In the genomic region with DNA sequence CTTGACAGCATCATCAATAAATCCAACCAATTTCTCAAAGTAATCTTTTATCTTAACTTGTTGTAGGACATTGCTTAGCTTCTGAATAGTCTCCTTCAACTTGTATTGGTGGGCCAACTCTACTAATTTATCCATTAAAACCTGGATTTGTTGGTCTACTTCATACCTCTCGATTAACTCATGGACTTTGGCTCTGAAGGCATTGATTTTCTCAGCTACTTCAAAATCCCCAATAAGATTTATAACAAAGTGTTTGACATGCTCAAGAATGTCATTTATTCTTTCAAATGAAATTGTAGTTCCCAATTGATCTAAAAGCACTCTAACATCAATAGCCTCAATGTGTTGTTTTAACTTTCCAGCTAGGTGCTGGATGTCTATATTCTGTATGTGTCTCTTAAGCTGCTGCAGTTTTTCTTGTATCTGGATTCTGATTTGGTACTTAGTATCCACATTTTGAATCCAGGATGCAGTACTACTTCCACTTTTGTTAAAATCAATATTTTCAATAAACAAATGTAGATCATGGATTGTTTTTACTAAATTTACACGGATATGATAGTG, we compare ENCODE assay signal across 27 cellular contexts. TPM values are rescaled to one million over a fixed set of nuclear protein-coding genes. Genes with fewer than 3 reads are reported as not detected.
"Had no signal": no experiment of that assay in that cellular context is flagged by ENCODE, and none has a peak within 500 bp of the region (broad histone marks: within the 10 kb centered on the region; RNA-seq: fewer than 3 reads in every experiment).

No MANE protein-coding gene starts in this region.

- H3K36me3 ChIP-seq: stomach, suprapubic skin, thyroid gland, tibial nerve, transverse colon, upper lobe of left lung, upper lobe of right lung, uterus, vagina had no signal

- DNase-seq: stimulated activated CD4-positive, alpha-beta T cell treated with anti-CD3 and anti-CD28 coated beads, Interleukin-2, amount 100 ng/mL, for 48 hours; stimulated activated CD4-positive, alpha-beta T cell treated with anti-CD3 and anti-CD28 coated beads, Interleukin-4, amount 100 ng/mL, for 1 hour; stimulated activated CD4-positive, alpha-beta T cell treated with anti-CD3 and anti-CD28 coated beads, Interleukin-4, amount 100 ng/mL, for 24 hours; stimulated activated CD4-positive, alpha-beta T cell treated with anti-CD3 and anti-CD28 coated beads, Interleukin-4, amount 100 ng/mL, for 4 hours; stimulated activated CD8-positive, alpha-beta memory T cell treated with anti-CD3 and anti-CD28 coated beads, Interleukin-4, amount 100 ng/mL, for 48 hours; stimulated activated naive B cell treated with anti-CD40 and anti-IgM and Interleukin-4, amounts not matched to agents 10 μg/mL and 1 μg/mL and 100 μg/mL, for 72 hours; stimulated activated naive CD4-positive, alpha-beta T cell; stimulated activated naive CD4-positive, alpha-beta T cell treated with Interleukin-2 at 50 U/mL for 16 hours; stimulated activated naive CD8-positive, alpha-beta T cell treated with anti-CD3 and anti-CD28 coated beads, Interleukin-15, amount 100 ng/mL, for 72 hours; stimulated activated naive CD8-positive, alpha-beta T cell treated with anti-CD3 and anti-CD28 coated beads, Interleukin-15, Interleukin-2, amounts not matched to agents 100 U/mL and 50 U/mL, for 24 hours; stomach; substantia nigra; testis; thyroid gland; tibial artery; transverse colon; trophoblast cell; upper lobe of left lung; upper lobe of right lung; uterus had no signal

- H3K27me3 ChIP-seq: stomach, testis, thyroid gland, tibial artery, tibial nerve, transverse colon, upper lobe of left lung, upper lobe of right lung, uterus, vagina had no signal

- ATAC-seq: stimulated activated effector memory CD8-positive, alpha-beta T cell treated with anti-CD3 and anti-CD28 coated beads, Interleukin-12 subunit alpha, Interleukin-12 subunit beta, amount 100 ng/mL, for 72 hours; stimulated activated memory B cell treated with anti-CD40 and anti-IgM and Interleukin-4, amounts not matched to agents 10 μg/mL and 1 μg/mL and 100 μg/mL, for 72 hours; stimulated activated naive B cell treated with anti-CD40 and anti-IgM and Interleukin-4, amounts not matched to agents 10 μg/mL and 1 μg/mL and 100 μg/mL, for 72 hours; stimulated activated naive CD8-positive, alpha-beta T cell treated with anti-CD3 and anti-CD28 coated beads, Interleukin-15, amount 100 ng/mL, for 72 hours; stimulated activated naive CD8-positive, alpha-beta T cell treated with anti-CD3 and anti-CD28 coated beads, Interleukin-15, Interleukin-2, amounts not matched to agents 100 U/mL and 50 U/mL, for 24 hours; upper lobe of right lung had no signal

- H3K4me3 ChIP-seq: stomach, suprapubic skin, testis, thoracic aorta, thyroid gland, tibial artery, tibial nerve, transverse colon, upper lobe of left lung, upper lobe of right lung, uterus, vagina had no signal

- H3K9me3 ChIP-seq: stomach, suprapubic skin, testis, thoracic aorta, thyroid gland, tibial nerve, transverse colon, upper lobe of left lung, upper lobe of right lung, uterus, vagina had no signal

- H3K27ac ChIP-seq: stomach, suprapubic skin, testis, thoracic aorta, thyroid gland, tibial artery, tibial nerve, transverse colon, upper lobe of left lung, upper lobe of right lung, uterus, vagina had no signal

- H3K4me1 ChIP-seq: stomach, suprapubic skin, testis, thyroid gland, tibial artery, tibial nerve, transverse colon, upper lobe of left lung, upper lobe of right lung, uterus, vagina had no signal

- FAIRE-seq: urothelium cell line had no signal

RNA-seq across cellular contexts. Expression of gene APOB, which starts 34.1 kb away (rescaled TPM):
- total RNA-seq: vagina had no signal
